In the genomic region with DNA sequence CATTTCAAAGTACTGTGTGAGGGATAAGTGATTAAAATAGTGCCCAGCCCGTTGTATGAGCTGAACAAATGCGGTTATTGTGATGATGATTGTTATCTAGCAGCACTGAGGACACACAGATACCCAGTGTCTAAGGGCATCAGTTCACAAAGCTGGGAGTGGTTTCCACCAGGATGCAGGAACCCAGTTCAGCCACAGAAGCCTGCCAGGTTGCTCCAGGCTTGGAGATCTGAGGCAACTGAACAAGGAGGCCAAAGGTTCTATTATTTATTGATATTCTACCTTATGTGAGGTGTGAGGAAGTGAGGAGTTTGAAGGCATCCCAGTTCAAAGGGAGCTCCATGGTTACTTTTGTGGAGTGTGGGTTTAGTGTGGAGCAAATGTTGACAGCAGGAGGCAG, we compare ENCODE assay signal across 16 cellular contexts.
"Had no signal": no experiment of that assay in that cellular context is flagged by ENCODE, and none has a peak within 500 bp of the region (broad histone marks: within the 10 kb centered on the region; RNA-seq: fewer than 3 reads in every experiment).

No MANE protein-coding gene starts in this region.

- ATAC-seq: activated CD8-positive, alpha-beta T cell treated with anti-CD3 and anti-CD28 coated beads, Interleukin-2, amount 10 ng/mL, durations not matched to agents 7 days and 5 days; sciatic nerve; stimulated activated naive CD8-positive, alpha-beta T cell treated with anti-CD3 and anti-CD28 coated beads, Interleukin-15, amount 100 ng/mL, for 72 hours; upper lobe of right lung had no signal

- H3K27me3 Mint-ChIP-seq: activated naive CD8-positive, alpha-beta T cell treated with anti-CD3 and anti-CD28 coated beads, Interleukin-2, amount 10 ng/mL, durations not matched to agents 7 days and 5 days had no signal

- H3K27me3 ChIP-seq: breast epithelium, ovary, testis, upper lobe of right lung had no signal

- H3K4me3 Mint-ChIP-seq: activated CD8-positive, alpha-beta T cell treated with anti-CD3 and anti-CD28 coated beads, Interleukin-2, amount 10 ng/mL, durations not matched to agents 7 days and 5 days; activated naive CD8-positive, alpha-beta T cell treated with anti-CD3 and anti-CD28 coated beads, Interleukin-2, amount 10 ng/mL, durations not matched to agents 7 days and 5 days; stimulated activated naive CD8-positive, alpha-beta T cell treated with anti-CD3 and anti-CD28 coated beads, Interleukin-15, amount 100 ng/mL, for 72 hours had no signal

- H3K27ac Mint-ChIP-seq: activated CD8-positive, alpha-beta T cell treated with anti-CD3 and anti-CD28 coated beads, Interleukin-2, amount 10 ng/mL, durations not matched to agents 7 days and 5 days; activated naive CD8-positive, alpha-beta T cell treated with anti-CD3 and anti-CD28 coated beads, Interleukin-2, amount 10 ng/mL, durations not matched to agents 7 days and 5 days; stimulated activated naive CD8-positive, alpha-beta T cell treated with anti-CD3 and anti-CD28 coated beads, Interleukin-15, amount 100 ng/mL, for 72 hours had no signal

- H3K27ac ChIP-seq: breast epithelium, ovary, testis, upper lobe of right lung had no signal

- H3K4me3 ChIP-seq: breast epithelium, ovary, testis, upper lobe of right lung had no signal

- H3K9me3 ChIP-seq: breast epithelium, ovary, testis, upper lobe of right lung had no signal

- DNase-seq: activated CD4-positive, alpha-beta T cell treated with anti-CD3 and anti-CD28 coated beads for 48 hours; activated CD8-positive, alpha-beta T cell treated with anti-CD3 and anti-CD28 coated beads, Interleukin-2, amount 10 ng/mL, durations not matched to agents 7 days and 5 days; activated naive CD8-positive, alpha-beta T cell treated with anti-CD3 and anti-CD28 coated beads, Interleukin-2, amount 10 ng/mL, durations not matched to agents 7 days and 5 days; aorta; cerebellar nuclear complex; effector CD8-positive, alpha-beta T cell; head of caudate nucleus; ovary; stimulated activated CD4-positive, alpha-beta T cell treated with anti-CD3 and anti-CD28 coated beads, Interleukin-1b, Interleukin-23, amount 100 ng/mL, for 48 hours; stimulated activated naive CD8-positive, alpha-beta T cell treated with anti-CD3 and anti-CD28 coated beads, Interleukin-15, amount 100 ng/mL, for 72 hours; T-helper 1 cell; testis; upper lobe of right lung had no signal

- H3K9me3 Mint-ChIP-seq: stimulated activated naive CD8-positive, alpha-beta T cell treated with anti-CD3 and anti-CD28 coated beads, Interleukin-15, amount 100 ng/mL, for 72 hours had no signal

- H3K36me3 ChIP-seq: breast epithelium, ovary, upper lobe of right lung had no signal

- FAIRE-seq: frontal cortex had no signal

- H3K4me1 ChIP-seq: breast epithelium, testis, upper lobe of right lung had no signal
